In the genomic region with DNA sequence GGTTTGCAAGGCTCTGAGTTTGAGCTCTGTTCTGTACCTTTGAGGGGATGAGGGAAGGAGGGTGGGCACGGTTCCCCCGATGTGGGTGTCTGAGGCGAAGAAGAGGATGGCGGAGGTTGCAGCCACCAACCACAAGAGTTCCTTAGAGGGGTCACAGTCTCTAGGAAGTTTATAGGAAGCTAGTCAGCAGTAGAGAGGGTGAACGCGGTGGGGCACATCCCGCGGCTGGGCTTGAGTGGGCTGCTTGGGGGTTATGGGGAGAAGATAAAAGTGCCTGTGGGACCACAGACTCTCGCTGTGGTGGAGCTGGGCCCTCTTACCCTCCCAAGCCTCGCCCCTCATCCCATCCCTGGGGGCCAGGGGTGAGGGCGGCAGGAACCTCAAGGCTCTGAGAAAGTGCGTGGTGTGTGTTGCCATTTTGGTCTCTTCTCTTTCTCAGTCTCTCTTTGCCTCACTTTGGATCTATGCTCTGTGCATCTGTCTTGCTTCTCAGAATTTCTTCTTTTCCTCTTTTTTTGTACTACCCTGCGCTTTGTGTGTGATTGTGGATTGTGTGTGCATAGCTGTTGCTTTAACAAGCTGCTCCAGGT, we compare ENCODE assay signal across 10 cellular contexts. TPM values are rescaled to one million over a fixed set of nuclear protein-coding genes. Genes with fewer than 3 reads are reported as not detected.
DNase-seq lines count a peak whose midpoint lies in the region; ATAC-seq and TF ChIP-seq lines count a peak whose summit lies in the region.
"Had no signal": no experiment of that assay in that cellular context is flagged by ENCODE, and none has a peak within 500 bp of the region (broad histone marks: within the 10 kb centered on the region; RNA-seq: fewer than 3 reads in every experiment).

No MANE protein-coding gene starts in this region.

- intact Hi-C loops in CD14-positive monocyte (cut with micrococcal nuclease): loop anchor here (5.0 kb wide), 2 partner anchors 35 to 40 kb away; a partner anchor contains a TSS

- TF ChIP-seq CTCF in CD14-positive monocyte (IDR thresholded peaks at IDR 0.05) (no peak), neural crest cell (conservative IDR thresholded peaks at IDR 0.05) (no peak)

- ATAC-seq in central memory CD8-positive, alpha-beta T cell (replicated peaks; ENCODE audit: extremely low read depth, poor library complexity, severe bottlenecking): no peak
- ATAC-seq in GM21528 (IDR thresholded peaks at IDR 0.05; ENCODE audit: low FRiP score, unreplicated experiment) (no peak), GM19455 (IDR thresholded peaks at IDR 0.05; ENCODE audit: unreplicated experiment) (no peak)

- peaks cover 62% of the 10 kb centered on the region for H3K4me1 Mint-ChIP-seq in CD14-positive monocyte
- H3K4me1 Mint-ChIP-seq in central memory CD8-positive, alpha-beta T cell: peaks cover 7% of the 10 kb centered on the region
- H3K4me1 Mint-ChIP-seq in neural crest cell: peaks cover 32% of the 10 kb centered on the region

- DNase-seq in CD14-positive monocyte (ENCODE audit: low spot score): no peak
- DNase-seq in Kasumi-1 (lab: John Stamatoyannopoulos, UW): peak; percentile 25 to 57
- DNase-seq in central memory CD8-positive, alpha-beta T cell (ENCODE audit: low spot score in 2 of 2): no peak
- DNase-seq in neural crest cell (ENCODE audit: low read depth, low spot score): no peak
- no peak for DNase-seq in anterior cingulate cortex (lab: John Stamatoyannopoulos, UW)
- no peak for DNase-seq in amniotic stem cell (lab: John Stamatoyannopoulos, UW)
- DNase-seq: GOT3 had no signal

- H3K27me3 Mint-ChIP-seq in CD14-positive monocyte (ENCODE audit: low read depth in 3 of 3) (peaks cover 0 to 2% (median 0%) of the 10 kb centered on the region in 3 donors), neural crest cell (ENCODE audit: low read depth) (no peaks in the 10 kb centered on the region)
- H3K27me3 Mint-ChIP-seq in central memory CD8-positive, alpha-beta T cell: peaks cover 13% of the 10 kb centered on the region

- H3K27ac Mint-ChIP-seq in CD14-positive monocyte (peak overlapping the region; percentile 96 to 99 (median 98)), neural crest cell (ENCODE audit: unreplicated experiment) (peak overlapping the region; percentile 97)
- no peak overlapping the region for H3K27ac Mint-ChIP-seq in central memory CD8-positive, alpha-beta T cell (ENCODE audit: low read depth)

- H3K9me3 Mint-ChIP-seq in CD14-positive monocyte (peaks cover 0 to 2% (median 0%) of the 10 kb centered on the region in 7 donors), neural crest cell (no peaks in the 10 kb centered on the region)
- no peaks in the 10 kb centered on the region for H3K9me3 Mint-ChIP-seq in central memory CD8-positive, alpha-beta T cell

- H3K4me3 Mint-ChIP-seq in CD14-positive monocyte (peak overlapping the region; percentile 94 to 100), neural crest cell (peak overlapping the region; percentile 1)
- peak overlapping the region; percentile 16 for H3K4me3 Mint-ChIP-seq in central memory CD8-positive, alpha-beta T cell

- peaks cover 32 to 37% of the 10 kb centered on the region in 2 donors for H3K36me3 Mint-ChIP-seq in CD14-positive monocyte
- peaks cover 3% of the 10 kb centered on the region for H3K36me3 Mint-ChIP-seq in central memory CD8-positive, alpha-beta T cell (ENCODE audit: insufficient read depth)
- H3K36me3 Mint-ChIP-seq in neural crest cell (ENCODE audit: low read depth): no peaks in the 10 kb centered on the region

RNA-seq across cellular contexts. Expression of a gene that starts 2.7 kb away (rescaled TPM):
- polyA plus RNA-seq in CD14-positive monocyte: 100 to 1,000 TPM; 269 to 371 TPM
- 3.8 and 4.1 TPM in 2 replicates for total RNA-seq in neural crest cell
- total RNA-seq: SJSA1 had no signal

RNA-seq across cellular contexts. Expression of a gene that starts 19.7 kb away (rescaled TPM):
- not detected for polyA plus RNA-seq in CD14-positive monocyte
- total RNA-seq in neural crest cell: 4.7 and 4.9 TPM in 2 replicates

RNA-seq across cellular contexts. Expression of a gene that starts 25.9 kb away (rescaled TPM):
- polyA plus RNA-seq in CD14-positive monocyte: 1 to 10 TPM; 2.4 to 2.6 TPM
- total RNA-seq in neural crest cell: 629 and 669 TPM in 2 replicates

RNA-seq across cellular contexts. Expression of a gene that starts 29.6 kb away (rescaled TPM):
- polyA plus RNA-seq in CD14-positive monocyte: 10 to 100 TPM; 15.1 to 16.0 TPM
- total RNA-seq in neural crest cell: 16.4 and 17.4 TPM in 2 replicates

RNA-seq across cellular contexts. Expression of a gene that starts 36.2 kb away (rescaled TPM):
- polyA plus RNA-seq in CD14-positive monocyte: not detected
- total RNA-seq in neural crest cell: 47.4 and 52.7 TPM in 2 replicates

Comparison
In these comparisons a context has a peak if more than half of its experiments do, and no peak if none do; other contexts are left out.
1. DNase-seq: peak in Kasumi-1 (2 of 2); none in CD14-positive monocyte (single experiment), central memory CD8-positive, alpha-beta T cell (0 of 2), neural crest cell (single experiment), anterior cingulate cortex (0 of 58) and amniotic stem cell (single experiment).
2. H3K4me3 Mint-ChIP-seq: peak in every context shown above with its lines; median percentile 97 in CD14-positive monocyte; 16 in central memory CD8-positive, alpha-beta T cell; 1 in neural crest cell.